In the genomic region with DNA sequence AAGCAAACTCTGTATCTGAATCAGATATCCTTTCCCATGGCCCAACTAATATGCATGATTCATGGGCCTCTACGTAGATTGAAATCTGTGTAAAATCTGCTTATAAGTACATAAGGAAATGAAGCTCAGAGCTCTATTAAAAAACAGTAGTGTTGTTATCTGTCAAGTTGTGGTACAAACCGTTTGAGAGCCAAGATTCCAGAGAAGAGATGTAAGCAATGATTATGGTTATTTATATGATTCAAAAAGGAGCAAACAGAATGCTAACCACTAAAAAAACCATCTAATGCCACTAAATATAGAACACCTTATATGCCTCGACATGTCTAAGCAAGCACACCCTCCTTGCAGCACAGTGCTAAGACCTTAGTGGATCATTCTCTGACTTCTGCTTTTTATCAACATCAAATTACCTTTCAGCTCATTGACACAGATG, we compare ENCODE assay signal across 13 cellular contexts. TPM values are rescaled to one million over a fixed set of nuclear protein-coding genes. Genes with fewer than 3 reads are reported as not detected.
DNase-seq lines count a peak whose midpoint lies in the region; ATAC-seq and TF ChIP-seq lines count a peak whose summit lies in the region.
"Had no signal": no experiment of that assay in that cellular context is flagged by ENCODE, and none has a peak within 500 bp of the region (broad histone marks: within the 10 kb centered on the region; RNA-seq: fewer than 3 reads in every experiment).

No MANE protein-coding gene starts in this region.

- no peak overlapping the region for H3K4me2 ChIP-seq in fibroblast of lung (ENCODE audit: extremely low read depth, insufficient read depth, low read length)

- H3K27me3 Mint-ChIP-seq in T-helper 2 cell treated with Interferon-gamma antibody and Interleukin-4, amounts not matched to agents 5 μg/mL and 100 μg/mL, for 36 hours (ENCODE audit: low read depth), result no peaks in the 10 kb centered on the region

- H3K36me3 ChIP-seq in fibroblast of lung (ENCODE audit: control insufficient read depth, insufficient read depth, low read length), result peaks cover 9% of the 10 kb centered on the region

- H3K4me1 ChIP-seq in fibroblast of lung (ENCODE audit: control insufficient read depth, extremely low read depth, insufficient read depth, low read length), result peaks cover 6% of the 10 kb centered on the region
- H3K4me1 ChIP-seq: ascending aorta had no signal

- no peak overlapping the region for H2AFZ ChIP-seq in fibroblast of lung (ENCODE audit: low read length)

- no peak for TF ChIP-seq CTCF in GM13976 (IDR thresholded peaks at IDR 0.05; ENCODE audit: borderline replicate concordance, control extremely low read depth, extremely low read depth, insufficient read depth, missing control alignments)
- no peak for TF ChIP-seq CTCF in fibroblast of lung (conservative IDR thresholded peaks at IDR 0.05 in 1 of 2, IDR thresholded peaks at IDR 0.05 in 1 of 2; ENCODE audit: low read depth in 1 of 2, low read length in 2 of 2)

- H4K20me1 ChIP-seq in fibroblast of lung (ENCODE audit: control insufficient read depth, extremely low read depth, insufficient read depth, low read length), result no peaks in the 10 kb centered on the region

- ATAC-seq in HG03108 (IDR thresholded peaks at IDR 0.05; ENCODE audit: unreplicated experiment), result no peak
- ATAC-seq: HepG2 had no signal

- no peak overlapping the region for H3K9ac ChIP-seq in fibroblast of lung (ENCODE audit: insufficient read depth, low read length)

- peaks cover 68% of the 10 kb centered on the region for H3K36me3 Mint-ChIP-seq in T-helper 2 cell treated with Interferon-gamma antibody and Interleukin-4, amounts not matched to agents 5 μg/mL and 100 μg/mL, for 36 hours (ENCODE audit: low read depth)

- DNase-seq in AG08395 (ENCODE audit: low spot score), result peak; percentile 18
- DNase-seq in GM13976 (ENCODE audit: low spot score), result peak; percentile 39
- peak; percentile 23 for DNase-seq in T-helper 2 cell treated with Interferon-gamma antibody and Interleukin-4, amounts not matched to agents 5 μg/mL and 100 μg/mL, for 36 hours (ENCODE audit: low spot score)
- peak; percentile 90 to 93 for DNase-seq in fibroblast of lung (ENCODE audit: low read depth in 2 of 2)
- DNase-seq in stimulated activated CD4-positive, alpha-beta T cell treated with anti-CD3 and anti-CD28 coated beads, Interleukin-15, amount 100 ng/mL, for 24 hours, result no peak
- no peak for DNase-seq in NK-92 (lab: John Stamatoyannopoulos, UW; ENCODE audit: unreplicated experiment)
- DNase-seq in stimulated activated CD8-positive, alpha-beta memory T cell treated with anti-CD3 and anti-CD28 coated beads, Interleukin-4, amount 100 ng/mL, for 48 hours, result no peak
- DNase-seq: mesendoderm, NCI-H524 treated with DMSO at 0.1 percent for 48 hours, T1000 had no signal

- peak overlapping the region; percentile 62 for H3K4me3 Mint-ChIP-seq in T-helper 2 cell treated with Interferon-gamma antibody and Interleukin-4, amounts not matched to agents 5 μg/mL and 100 μg/mL, for 36 hours

- H3K27me3 ChIP-seq in fibroblast of lung (ENCODE audit: control insufficient read depth, insufficient read depth, low read length), result no peaks in the 10 kb centered on the region
- H3K27me3 ChIP-seq: ascending aorta had no signal

- no peaks in the 10 kb centered on the region for H3K9me3 ChIP-seq in fibroblast of lung (ENCODE audit: control insufficient read depth, insufficient read depth, low read depth, low read length)
- H3K9me3 ChIP-seq: ascending aorta had no signal

- no peak overlapping the region for H3K27ac ChIP-seq in fibroblast of lung (ENCODE audit: insufficient read depth, low read length)
- H3K27ac ChIP-seq: ascending aorta had no signal

- H3K4me1 Mint-ChIP-seq in T-helper 2 cell treated with Interferon-gamma antibody and Interleukin-4, amounts not matched to agents 5 μg/mL and 100 μg/mL, for 36 hours (ENCODE audit: low read depth), result peaks cover 36% of the 10 kb centered on the region

- H3K4me3 ChIP-seq in fibroblast of lung (replicated peaks in 1 of 4; ENCODE audit: control extremely low read depth in 1 of 4, insufficient read depth in 1 of 4, low read depth in 3 of 4, low read length in 4 of 4), result no peak overlapping the region
- H3K4me3 ChIP-seq: ascending aorta had no signal

- no peaks in the 10 kb centered on the region for H3K9me3 Mint-ChIP-seq in T-helper 2 cell treated with Interferon-gamma antibody and Interleukin-4, amounts not matched to agents 5 μg/mL and 100 μg/mL, for 36 hours

- no peaks in the 10 kb centered on the region for H3K79me2 ChIP-seq in fibroblast of lung (ENCODE audit: control insufficient read depth, insufficient read depth, low read length)

- in situ Hi-C loops in GM13976 (cut with MboI; ENCODE audit: low sequenced_read_pairs, unreplicated experiment), result no loop called here

- peak overlapping the region; percentile 95 for H3K27ac Mint-ChIP-seq in T-helper 2 cell treated with Interferon-gamma antibody and Interleukin-4, amounts not matched to agents 5 μg/mL and 100 μg/mL, for 36 hours

RNA-seq across cellular contexts. Expression of a gene that starts 26.6 kb away (rescaled TPM):
- total RNA-seq in fibroblast of lung, result 14.6 and 15.4 TPM in 2 replicates
- 24.7 and 26.4 TPM in 2 replicates for polyA plus RNA-seq in fibroblast of lung
- polyA plus RNA-seq in fibroblast of lung (2012), result 14.9 and 16.7 TPM in 2 replicates
- polyA minus RNA-seq in fibroblast of lung (ENCODE audit: low replicate concordance), result 6.4 and 8.0 TPM in 2 replicates
- total RNA-seq: ascending aorta had no signal

RNA-seq across cellular contexts. Expression of a gene that starts 35.2 kb away (rescaled TPM):
- under 0.01 and 4.1 TPM in 2 replicates for total RNA-seq in fibroblast of lung
- 0.42 and 1.3 TPM in 2 replicates for polyA plus RNA-seq in fibroblast of lung
- 0.33 and 0.88 TPM in 2 replicates for polyA plus RNA-seq in fibroblast of lung (2012)
- not detected in 2 replicates for polyA minus RNA-seq in fibroblast of lung (ENCODE audit: low replicate concordance)
- total RNA-seq: ascending aorta had no signal

RNA-seq across cellular contexts. Expression of a gene that starts 44.7 kb away (rescaled TPM):
- 21.0 and 21.3 TPM in 2 replicates for total RNA-seq in fibroblast of lung
- polyA plus RNA-seq in fibroblast of lung, result 16.6 and 35.2 TPM in 2 replicates
- polyA plus RNA-seq in fibroblast of lung (2012), result 18.8 and 37.7 TPM in 2 replicates
- 7.5 and 11.8 TPM in 2 replicates for polyA minus RNA-seq in fibroblast of lung (ENCODE audit: low replicate concordance)

Comparison
In these comparisons a context has a peak if more than half of its experiments do, and no peak if none do; other contexts are left out.
1. DNase-seq: peak in AG08395 (single experiment), GM13976 (single experiment), T-helper 2 cell treated with Interferon-gamma antibody and Interleukin-4, amounts not matched to agents 5 μg/mL and 100 μg/mL, for 36 hours (single experiment) and fibroblast of lung (2 of 2); none in stimulated activated CD4-positive, alpha-beta T cell treated with anti-CD3 and anti-CD28 coated beads, Interleukin-15, amount 100 ng/mL, for 24 hours (single experiment), NK-92 (single experiment) and stimulated activated CD8-positive, alpha-beta memory T cell treated with anti-CD3 and anti-CD28 coated beads, Interleukin-4, amount 100 ng/mL, for 48 hours (single experiment).